In the genomic region with DNA sequence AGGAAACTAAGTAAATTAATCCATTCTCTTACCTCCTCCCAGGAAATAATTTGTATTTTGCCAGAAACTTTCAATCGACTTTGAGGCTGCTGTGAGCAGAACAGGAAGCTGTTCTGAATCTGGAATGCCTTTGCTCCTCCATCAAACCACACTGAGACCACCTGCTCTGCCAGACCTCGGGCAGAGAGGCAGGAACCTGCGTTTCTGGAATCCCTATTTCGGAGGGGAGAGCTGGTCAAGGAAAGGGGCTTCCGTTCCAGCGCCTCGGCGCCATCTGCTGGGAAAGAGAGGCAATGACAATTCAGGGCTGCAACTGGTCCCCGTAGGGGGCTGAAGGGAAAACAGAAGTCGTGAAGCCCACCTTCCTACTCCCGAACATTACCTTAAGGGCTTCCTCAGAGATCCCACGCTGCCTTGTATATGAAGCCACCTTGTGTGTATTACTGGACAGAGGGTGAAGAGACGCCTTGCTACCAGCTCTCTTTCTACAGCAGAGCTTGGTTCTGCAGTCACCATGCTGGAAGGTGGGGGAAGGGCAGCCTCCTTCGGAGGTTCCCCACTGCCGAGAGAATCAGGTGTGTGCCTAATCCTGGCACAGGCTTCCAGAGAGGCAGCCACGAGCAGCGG, we compare ENCODE assay signal across 8 cellular contexts. TPM values are rescaled to one million over a fixed set of nuclear protein-coding genes. Genes with fewer than 3 reads are reported as not detected.
A peak's percentile ranks its signal among the peaks of the same experiment; 100 is the strongest.
DNase-seq lines count a peak whose midpoint lies in the region; ATAC-seq and TF ChIP-seq lines count a peak whose summit lies in the region.

No MANE protein-coding gene starts in this region.

- H3K4me1 ChIP-seq in esophagus (ENCODE audit: control insufficient read depth in 2 of 2, insufficient read depth in 2 of 2, low read length in 1 of 2) (peaks cover 0 to 2% of the 10 kb centered on the region in 2 donors), mucosa of rectum (ENCODE audit: control insufficient read depth in 2 of 2, insufficient read depth in 2 of 2, low read length in 2 of 2) (peaks cover 4 to 7% of the 10 kb centered on the region in 2 donors)

- no peaks in the 10 kb centered on the region for H3K9me3 ChIP-seq in AG04450 (ENCODE audit: control insufficient read depth, insufficient read depth, low read length)
- no peaks in the 10 kb centered on the region for H3K9me3 ChIP-seq in esophagus (ENCODE audit: control insufficient read depth in 2 of 2, insufficient read depth in 1 of 2, low read depth in 1 of 2, low read length in 1 of 2)
- H3K9me3 ChIP-seq in mucosa of rectum (ENCODE audit: control insufficient read depth in 2 of 2, low read length in 2 of 2): no peaks in the 10 kb centered on the region

- WGBS in esophagus, 2 donors: 1% methylated on average over 17 of the region's 17 CpGs

- H3K27me3 ChIP-seq in AG04450 (ENCODE audit: control insufficient read depth, insufficient read depth, low read length): peaks cover 15% of the 10 kb centered on the region
- no peaks in the 10 kb centered on the region for H3K27me3 ChIP-seq in esophagus (ENCODE audit: control insufficient read depth in 1 of 2, insufficient read depth in 2 of 2, low read length in 2 of 2)
- H3K27me3 ChIP-seq in mucosa of rectum (ENCODE audit: control insufficient read depth in 2 of 2, insufficient read depth in 2 of 2, low read length in 2 of 2): peaks cover 0 to 3% of the 10 kb centered on the region in 2 donors

- H3K27ac ChIP-seq in AG04450 (ENCODE audit: low read depth, low read length) (no peak overlapping the region), esophagus (ENCODE audit: low read depth in 2 of 2, low read length in 1 of 2) (no peak overlapping the region), mucosa of rectum (ENCODE audit: low read depth in 2 of 2, low read length in 2 of 2) (no peak overlapping the region)

- peak overlapping the region; percentile 50 to 56 for H3K9ac ChIP-seq in mucosa of rectum (ENCODE audit: low read depth in 1 of 2, low read length in 2 of 2)

- POLR2A ChIA-PET in AG04450 (lab: Yijun Ruan, JAX): interaction anchor here (0.7 kb wide), 1 partner anchor 1273 kb away, joined by 3 read pairs; no protein-coding TSS in a partner anchor

- TF ChIP-seq CTCF in AG04450 (IDR thresholded peaks at IDR 0.05; ENCODE audit: low read depth, low read length): peak; percentile 96

- H3K4me3 ChIP-seq in AG04450 (ENCODE audit: low read depth, low read length): peak overlapping the region; percentile 51
- H3K4me3 ChIP-seq in esophagus (ENCODE audit: low read depth in 1 of 2, low read length in 2 of 2): peak overlapping the region; percentile 10 to 34
- H3K4me3 ChIP-seq in mucosa of rectum (ENCODE audit: low read length in 2 of 2): peak overlapping the region; percentile 57 to 77

- peak; percentile 20 for DNase-seq in AG04450 (ENCODE audit: low read depth, low spot score)
- DNase-seq in HPDE6-E6E7 (ENCODE audit: extremely low spot score): peak; percentile 76
- peak; percentile 10 for DNase-seq in NK-92 (lab: John Stamatoyannopoulos, UW; ENCODE audit: unreplicated experiment)
- DNase-seq in activated CD8-positive, alpha-beta memory T cell treated with anti-CD3 and anti-CD28 coated beads, Interleukin-2, amount 50 U/mL, for 48 hours: peak; percentile 87
- peak; percentile 37 to 39 for DNase-seq in stimulated activated CD8-positive, alpha-beta memory T cell treated with anti-CD3 and anti-CD28 coated beads, Interleukin-4, amount 100 ng/mL, for 1 hour (ENCODE audit: low read depth in 2 of 2, low spot score in 1 of 2)

- CTCF ChIA-PET in AG04450 (lab: Charles Lee): interaction anchor here (0.9 to 4.0 kb wide), 18 partner anchors 9 to 432 kb away, joined by 3 to 51 read pairs (median 5); a partner anchor contains a TSS

- peak; percentile 71 for ATAC-seq in GM18909 (IDR thresholded peaks at IDR 0.05; ENCODE audit: poor library complexity, unreplicated experiment)

- H3K36me3 ChIP-seq in esophagus (ENCODE audit: control insufficient read depth in 2 of 2, insufficient read depth in 2 of 2, low read length in 1 of 2) (no peaks in the 10 kb centered on the region), mucosa of rectum (ENCODE audit: control insufficient read depth in 2 of 2, insufficient read depth in 2 of 2, low read length in 2 of 2) (no peaks in the 10 kb centered on the region)

RNA-seq across cellular contexts. Expression of gene ZNF467, which starts 31.2 kb away (rescaled TPM):
- polyA plus RNA-seq in AG04450 (2011; rRNA removed) (0.14 and 0.32 TPM in 2 replicates), esophagus (1 to 10 TPM; 2.6 to 2.9 TPM)
- 0.28 and 0.48 TPM in 2 replicates for polyA minus RNA-seq in AG04450 (2011; rRNA and poly(A)+ RNA removed)

Comparison
In these comparisons a context has a peak if more than half of its experiments do, and no peak if none do; other contexts are left out.
1. DNase-seq: peak in every context shown above with its lines; median percentile 87 in activated CD8-positive, alpha-beta memory T cell treated with anti-CD3 and anti-CD28 coated beads, Interleukin-2, amount 50 U/mL, for 48 hours; 76 in HPDE6-E6E7; 38 in stimulated activated CD8-positive, alpha-beta memory T cell treated with anti-CD3 and anti-CD28 coated beads, Interleukin-4, amount 100 ng/mL, for 1 hour; 20 in AG04450; 10 in NK-92.